ENCODE assay signal across 8 cellular contexts in the genomic region with DNA sequence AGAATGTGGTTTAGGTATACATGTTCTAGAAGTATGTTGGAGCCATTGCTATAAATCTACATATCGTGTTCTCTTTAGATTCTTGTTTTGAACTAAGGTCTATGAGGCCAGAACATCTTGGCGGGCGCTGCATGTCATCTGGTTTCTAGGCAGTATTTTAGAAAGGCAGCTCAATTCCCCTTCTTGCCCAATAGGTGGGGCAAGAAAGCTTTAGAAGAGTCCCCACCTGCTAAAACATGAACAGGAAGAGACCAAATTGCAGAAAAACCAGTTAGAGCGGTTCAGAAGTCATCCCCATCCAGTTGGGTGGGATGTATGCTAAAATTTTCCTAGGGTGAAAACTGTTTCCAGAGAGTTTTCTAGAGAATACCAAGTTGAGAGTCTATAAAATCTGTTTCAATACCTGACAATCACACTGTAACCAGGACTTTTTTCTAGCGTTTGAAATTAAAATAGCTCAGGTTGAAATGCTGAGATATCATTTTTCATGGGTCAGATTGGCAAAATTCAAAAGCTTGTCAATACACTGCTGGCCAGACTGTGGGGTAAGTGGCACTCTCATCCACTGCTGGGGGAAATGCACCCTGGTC. TPM values are rescaled to one million over a fixed set of nuclear protein-coding genes. Genes with fewer than 3 reads are reported as not detected.
DNase-seq lines count a peak whose midpoint lies in the region; ATAC-seq, FAIRE-seq and TF ChIP-seq lines count a peak whose summit lies in the region.

No MANE protein-coding gene starts in this region.

- in situ Hi-C loops in GM12878 (cut with MboI): loop anchor here (10.0 to 25.0 kb wide), 2 partner anchors 157 to 540 kb away; no protein-coding TSS in a partner anchor

- H3K36me3 ChIP-seq in CD8-positive, alpha-beta T cell (ENCODE audit: insufficient read depth, low read length): no peaks in the 10 kb centered on the region
- H3K36me3 ChIP-seq in GM12878 (ENCODE audit: control insufficient read depth in 2 of 2, insufficient read depth in 2 of 2, low read length in 1 of 2) (no peaks in the 10 kb centered on the region), tibial artery (no peaks in the 10 kb centered on the region)

- no peak overlapping the region for H3K4me3 Mint-ChIP-seq in CD8-positive, alpha-beta T cell
- no peak overlapping the region for H3K4me3 Mint-ChIP-seq in immature natural killer cell

- TF ChIP-seq RAD21 in GM12878 (IDR thresholded peaks at IDR 0.05; ENCODE audit: insufficient read depth, low read depth, low read length): peak; percentile 88

- H3K27me3 Mint-ChIP-seq in CD8-positive, alpha-beta T cell (ENCODE audit: low read depth): no peaks in the 10 kb centered on the region
- H3K27me3 Mint-ChIP-seq in immature natural killer cell (ENCODE audit: low read depth in 3 of 3): peaks cover 0 to 2% (median 2%) of the 10 kb centered on the region in 3 donors

- no peaks in the 10 kb centered on the region for H3K9me3 Mint-ChIP-seq in CD8-positive, alpha-beta T cell
- no peaks in the 10 kb centered on the region for H3K9me3 Mint-ChIP-seq in immature natural killer cell

- TF ChIP-seq EP300 in GM12878 (IDR thresholded peaks at IDR 0.05; ENCODE audit: borderline replicate concordance in 1 of 2, control insufficient read depth in 1 of 2, low read depth in 2 of 2, low read length in 2 of 2): no peak

- POLR2A ChIA-PET in CD8-positive, alpha-beta T cell (lab: Charles Lee): interaction anchor here (0.7 kb wide), 1 partner anchor 86 kb away, joined by 3 read pairs; the partner anchor contains the start of gene BCLAF3
- POLR2A ChIA-PET in GM12878 (lab: Charles Lee): interaction anchor here (0.7 to 1.6 kb wide), 6 partner anchors 87 to 235 kb away, joined by 3 to 7 read pairs (median 4); no protein-coding TSS in a partner anchor

- ATAC-seq in CD8-positive, alpha-beta T cell: peak; percentile 69
- ATAC-seq in HG03354 (IDR thresholded peaks at IDR 0.05; ENCODE audit: poor library complexity, severe bottlenecking, unreplicated experiment) (peak; percentile 81), GM12878 (peak; percentile 93), HG02571 (IDR thresholded peaks at IDR 0.05; ENCODE audit: unreplicated experiment) (no peak)

- H3K27me3 ChIP-seq in CD8-positive, alpha-beta T cell (ENCODE audit: insufficient read depth, low read length): no peaks in the 10 kb centered on the region
- no peaks in the 10 kb centered on the region for H3K27me3 ChIP-seq in GM12878 (replicated peaks in 1 of 2; ENCODE audit: control insufficient read depth in 2 of 2, insufficient read depth in 2 of 2, low read length in 1 of 2)
- no peaks in the 10 kb centered on the region for H3K27me3 ChIP-seq in tibial artery

- H3K9ac ChIP-seq in GM12878 (ENCODE audit: control insufficient read depth, insufficient read depth, low read length): no peak overlapping the region

- H3K4me1 ChIP-seq in CD8-positive, alpha-beta T cell (ENCODE audit: insufficient read depth, low read length): no peaks in the 10 kb centered on the region
- H3K4me1 ChIP-seq in GM12878 (ENCODE audit: control insufficient read depth, insufficient read depth, low read length) (no peaks in the 10 kb centered on the region; the same call in 1 of the 2 replicates), tibial artery (no peaks in the 10 kb centered on the region)

- intact Hi-C loops in CD8-positive, alpha-beta T cell (cut with DNase I, micrococcal nuclease): loop anchor here (1.0 to 10.0 kb wide), 9 partner anchors 86 to 540 kb away; partner anchors contain the start of gene BCLAF3 (in 2 of the 2)
- intact Hi-C loops in GM12878 (cut with micrococcal nuclease; ENCODE audit: unreplicated experiment): loop anchor here (1.0 to 10.0 kb wide), 3 partner anchors 86 to 540 kb away; partner anchors contain the start of gene BCLAF3
- intact Hi-C loops in tibial artery (cut with DNase I; ENCODE audit: low total_unique reads): loop anchor here (10.0 kb wide), 1 partner anchor 80 kb away; no protein-coding TSS in a partner anchor

- H4K20me1 ChIP-seq in GM12878 (ENCODE audit: control insufficient read depth, insufficient read depth): no peaks in the 10 kb centered on the region

- peak in 2 of 7 experiments; percentile 9 to 18 for DNase-seq in CD8-positive, alpha-beta T cell
- DNase-seq in GM18507 (ENCODE audit: extremely low spot score, insufficient read length, low read depth): no peak
- peak; percentile 62 for DNase-seq in NCI-H69 (lab: John Stamatoyannopoulos, UW)
- no peak for DNase-seq in GM12878 (ENCODE audit: low read depth, low spot score)
- peak; percentile 34 to 53 (median 49) for DNase-seq in immature natural killer cell
- no peak for DNase-seq in tibial artery

- CTCF ChIA-PET in CD8-positive, alpha-beta T cell (lab: Charles Lee): interaction anchor here (0.6 to 2.0 kb wide), 27 partner anchors 11 to 530 kb away, joined by 3 to 22 read pairs (median 3); partner anchors contain the start of gene BCLAF3
- CTCF ChIA-PET in GM12878 (lab: Yijun Ruan, JAX): interaction anchor here (0.5 to 4.7 kb wide), 53 partner anchors 10 to 533 kb away, joined by 3 to 183 read pairs (median 4); no protein-coding TSS in a partner anchor

- TF ChIP-seq POLR2A in GM12878 (IDR thresholded peaks at IDR 0.05; ENCODE audit: low read depth, low read length): no peak

- H2AFZ ChIP-seq in GM12878 (ENCODE audit: control insufficient read depth, low read depth, low read length): no peak overlapping the region; the same call in 1 of the 2 replicates

- no TSS peak for BruUV-seq in GM12878 (replicated peaks; lab: Mats Ljungman, UMichigan)

- RAD21 ChIA-PET in GM12878 (lab: Charles Lee; ENCODE audit: unreplicated experiment): interaction anchor here (0.6 to 3.0 kb wide), 24 partner anchors 12 to 533 kb away, joined by 3 to 60 read pairs (median 4); partner anchors contain the start of gene BCLAF3

- FAIRE-seq in GM18507 (lab: Jason Lieb, UNC) (peak; percentile 93), GM12878 (lab: Jason Lieb, UNC) (peak; percentile 27)

- peaks cover 6% of the 10 kb centered on the region for H3K4me1 Mint-ChIP-seq in CD8-positive, alpha-beta T cell (ENCODE audit: low read depth)
- peaks cover 5 to 8% of the 10 kb centered on the region in 2 donors for H3K4me1 Mint-ChIP-seq in immature natural killer cell

- peak; percentile 43 for TF ChIP-seq CTCF in CD8-positive, alpha-beta T cell (IDR thresholded peaks at IDR 0.05)
- peak; percentile 79 to 84 (median 80) for TF ChIP-seq CTCF in GM12878 (IDR thresholded peaks at IDR 0.05 in 2 of 3, conservative IDR thresholded peaks at IDR 0.05 in 1 of 3; ENCODE audit: control insufficient read depth in 2 of 3, extremely low read depth in 1 of 3, insufficient read depth in 1 of 3, low read depth in 3 of 3, low read length in 3 of 3)
- TF ChIP-seq CTCF in tibial artery (IDR thresholded peaks at IDR 0.05): peak; percentile 48 to 58

- H3K4me2 ChIP-seq in GM12878 (ENCODE audit: control insufficient read depth, insufficient read depth): no peak overlapping the region

- no peaks in the 10 kb centered on the region for H3K9me3 ChIP-seq in CD8-positive, alpha-beta T cell (ENCODE audit: low read length)
- H3K9me3 ChIP-seq in GM12878 (replicated peaks; ENCODE audit: control insufficient read depth, insufficient read depth, low read length) (no peaks in the 10 kb centered on the region), tibial artery (no peaks in the 10 kb centered on the region)

- no peaks in the 10 kb centered on the region for H3K36me3 Mint-ChIP-seq in CD8-positive, alpha-beta T cell
- no peaks in the 10 kb centered on the region for H3K36me3 Mint-ChIP-seq in immature natural killer cell

- no peak overlapping the region for H3K27ac Mint-ChIP-seq in CD8-positive, alpha-beta T cell
- peak overlapping the region in 1 of 6 donors; percentile 24 for H3K27ac Mint-ChIP-seq in immature natural killer cell

- SMC1A ChIA-PET in GM12878 (lab: Charles Lee; ENCODE audit: uncharacterized antibody, unreplicated experiment): interaction anchor here (0.7 to 3.0 kb wide), 29 partner anchors 11 to 622 kb away, joined by 3 to 90 read pairs (median 4); partner anchors contain the start of genes BCLAF3 and EIF1AX

- H3K4me3 ChIP-seq in CD8-positive, alpha-beta T cell (ENCODE audit: low read depth, low read length): no peak overlapping the region
- H3K4me3 ChIP-seq in GM12878: no peak overlapping the region
- no peak overlapping the region for H3K4me3 ChIP-seq in tibial artery

- 4% methylated on average over 5 of the region's 5 CpGs for WGBS in GM12878 (ENCODE audit: insufficient coverage, insufficient replicate concordance, low lambda C conversion rate, missing lambda C conversion rate)

- no peaks in the 10 kb centered on the region for H3K79me2 ChIP-seq in GM12878 (ENCODE audit: control insufficient read depth, insufficient read depth, low read length)

- no peak overlapping the region for H3K27ac ChIP-seq in CD8-positive, alpha-beta T cell (ENCODE audit: low read depth, low read length)
- H3K27ac ChIP-seq in GM12878 (ENCODE audit: control insufficient read depth, insufficient read depth) (no peak overlapping the region), tibial artery (no peak overlapping the region)

TF ChIP-seq in GM12878, 131 proteins besides CTCF, POLR2A, EP300 and RAD21 (continues in another document):
- TF ChIP-seq CREB1 (IDR thresholded peaks at IDR 0.05; ENCODE audit: low read depth) (no peak), SMC3 (IDR thresholded peaks at IDR 0.05; ENCODE audit: borderline replicate concordance, low read length) (peak; percentile 72; the same call in 1 of the 2 replicates), RELA (IDR thresholded peaks at IDR 0.05; ENCODE audit: borderline replicate concordance, partially characterized antibody) (no peak), YY1 (IDR thresholded peaks at IDR 0.05; ENCODE audit: low read depth, low read length) (0 out of 2 replicates have a peak, but pooled peaks have one; percentile 11), STAT1 (conservative IDR thresholded peaks at IDR 0.05) (no peak)

RNA-seq across cellular contexts. Expression of gene SH3KBP1, which starts 17.5 kb away (rescaled TPM):
- 10 to 100 TPM; 53.5 to 60.6 TPM for total RNA-seq in CD8-positive, alpha-beta T cell
- total RNA-seq in GM12878 (2013; cell fraction: nucleolus; rRNA removed): 127 and 135 TPM in 2 replicates
- total RNA-seq in GM12878 (2014; rRNA removed) (62.9 and 64.1 TPM in 2 replicates), GM12878 (2014; rRNA removed; fragmentation: Illumina TruSeq; extraction: Trizol) (93.8 and 97.0 TPM in 2 replicates), GM12878 (2021) (133 and 147 TPM in 2 replicates)
- polyA plus RNA-seq in GM12878 (2011; ENCODE audit: low read depth): 47.8 TPM
- polyA plus RNA-seq in GM12878 (2011; rRNA removed) (196 and 229 TPM in 2 replicates), GM12878 (2014; fragmentation: Illumina TruSeq; extraction: Trizol) (138 and 150 TPM in 2 replicates), GM12878 (2014; fragmentation: Nextera tagmentation; extraction: Ambion mirVana) (10 to 100 TPM; 19.4 to 29.4 TPM), GM12878 (2014; rRNA removed) (77.0 and 88.7 TPM in 2 replicates), GM12878 (2016; fragmentation: Nextera tagmentation; extraction: Ambion mirVana) (100 to 1,000 TPM; 202 to 208 TPM), immature natural killer cell (100 to 1,000 TPM in 1 of 3 donors, 10 to 100 TPM in 2; 82.8 to 200 (median 95.6) TPM)
- polyA plus RNA-seq in GM12878 (2011; cell fraction: cytosol; rRNA removed): 102 and 107 TPM in 2 replicates
- 109 and 117 TPM in 2 replicates for polyA plus RNA-seq in GM12878 (2011; cell fraction: nucleus; rRNA removed)
- 97.8 and 124 TPM in 2 replicates for polyA plus RNA-seq in GM12878 (2012)
- polyA minus RNA-seq in GM12878 (2011; rRNA and poly(A)+ RNA removed): 189 and 277 TPM in 2 replicates
- polyA minus RNA-seq in GM12878 (2011; cell fraction: cytosol; rRNA and poly(A)+ RNA removed): 51.5 and 57.2 TPM in 2 replicates
- 31.6 and 79.4 TPM in 2 replicates for polyA minus RNA-seq in GM12878 (2011; cell fraction: nucleus; rRNA and poly(A)+ RNA removed)

Comparison
In these comparisons a context has a peak if more than half of its experiments do, and no peak if none do; other contexts are left out.
1. DNase-seq: peak in NCI-H69 (single experiment) and immature natural killer cell (3 of 3); none in GM18507 (single experiment), GM12878 (single experiment) and tibial artery (0 of 2).
2. Peak in every context shown above with its lines, with median percentiles within 50 percentile points of each other: CTCF ChIP-seq.